ENCODE assay signal across 24 cellular contexts in genomic region chr1:161335796-161336195, GRCh38. TPM values are rescaled to one million over a fixed set of nuclear protein-coding genes. Genes with fewer than 3 reads are reported as not detected.
"Had no signal": no experiment of that assay in that cellular context is flagged by ENCODE, and none has a peak within 500 bp of the region (broad histone marks: within the 10 kb centered on the region; RNA-seq: fewer than 3 reads in every experiment).

No MANE protein-coding gene starts in this region.

- H3K4me3 Mint-ChIP-seq: activated B cell treated with CpG ODN at 0.5 μM for 24 hours; activated CD4-positive, alpha-beta T cell treated with anti-CD3 and anti-CD28 coated beads, Interleukin-2, amount 10 ng/mL, durations not matched to agents 24 days and 14 days; activated CD8-positive, alpha-beta T cell treated with anti-CD3 and anti-CD28 coated beads, Interleukin-2, amount 10 ng/mL, durations not matched to agents 7 days and 5 days; activated naive CD8-positive, alpha-beta T cell treated with anti-CD3 and anti-CD28 coated beads, Interleukin-2, amount 10 ng/mL, durations not matched to agents 7 days and 5 days; activated T-cell treated with anti-CD3 and anti-CD28 coated beads, Interleukin-2, amount 50 U/mL, for 24 hours; dendritic cell treated with granulocyte-macrophage colony-stimulating factor and Interleukin-4, amounts not matched to agents 40 ng/mL and 50 ng/mL, for 4 days; mesothelial cell of epicardium; nephron; T-helper 2 cell treated with Interferon-gamma antibody and Interleukin-4, amounts not matched to agents 5 μg/mL and 100 μg/mL, for 36 hours had no signal

- H3K9me3 Mint-ChIP-seq: activated B cell treated with CpG ODN at 0.5 μM for 24 hours; activated CD4-positive, alpha-beta T cell treated with anti-CD3 and anti-CD28 coated beads, Interleukin-2, amount 10 ng/mL, durations not matched to agents 24 days and 14 days; activated naive CD8-positive, alpha-beta T cell treated with anti-CD3 and anti-CD28 coated beads, Interleukin-2, amount 10 ng/mL, durations not matched to agents 7 days and 5 days; activated T-cell treated with anti-CD3 and anti-CD28 coated beads, Interleukin-2, amount 50 U/mL, for 24 hours; activated T-helper 2 cell treated with anti-CD3 and anti-CD28 coated beads, Interferon-gamma antibody, Interleukin-2, Interleukin-4, amounts not matched to agents 10 μg/mL and 5 μg/mL and 100 μg/mL, durations not matched to agents 14 hours and 24 hours and 36 hours; dendritic cell treated with granulocyte-macrophage colony-stimulating factor and Interleukin-4, amounts not matched to agents 40 ng/mL and 50 ng/mL, for 4 days; mesothelial cell of epicardium; nephron; T-helper 2 cell treated with Interferon-gamma antibody and Interleukin-4, amounts not matched to agents 5 μg/mL and 100 μg/mL, for 36 hours had no signal

- DNase-seq: activated B cell treated with CpG ODN at 0.5 μM for 24 hours; activated CD4-positive, alpha-beta T cell treated with anti-CD3 and anti-CD28 coated beads, Interleukin-2, amount 10 ng/mL, durations not matched to agents 24 days and 14 days; activated CD8-positive, alpha-beta T cell treated with anti-CD3 and anti-CD28 coated beads, Interleukin-2, amount 10 ng/mL, durations not matched to agents 7 days and 5 days; activated naive CD4-positive, alpha-beta T cell treated with Interleukin-2 at 50 U/mL for 16 hours; activated naive CD8-positive, alpha-beta T cell treated with anti-CD3 and anti-CD28 coated beads, Interleukin-2, amount 10 ng/mL, durations not matched to agents 7 days and 5 days; activated T-cell treated with anti-CD3 and anti-CD28 coated beads, Interleukin-2, amount 50 U/mL, for 24 hours; anterior cingulate cortex; cerebellar nuclear complex; effector CD8-positive, alpha-beta T cell; foreskin fibroblast; left cardiac atrium; sigmoid colon; stimulated activated CD8-positive, alpha-beta memory T cell treated with anti-CD3 and anti-CD28 coated beads, Interleukin-4, amount 100 ng/mL, for 48 hours; stimulated activated naive CD4-positive, alpha-beta T cell; thyroid gland had no signal

- ATAC-seq: activated CD8-positive, alpha-beta T cell treated with anti-CD3 and anti-CD28 coated beads, Interleukin-2, amount 10 ng/mL, durations not matched to agents 7 days and 5 days; esophagus mucosa; left cardiac atrium had no signal

- H3K4me1 Mint-ChIP-seq: activated CD4-positive, alpha-beta T cell treated with anti-CD3 and anti-CD28 coated beads, Interleukin-2, amount 10 ng/mL, durations not matched to agents 24 days and 14 days; mesothelial cell of epicardium; nephron had no signal

- H3K27me3 Mint-ChIP-seq: activated B cell treated with CpG ODN at 0.5 μM for 24 hours; activated CD4-positive, alpha-beta T cell treated with anti-CD3 and anti-CD28 coated beads, Interleukin-2, amount 10 ng/mL, durations not matched to agents 24 days and 14 days; activated naive CD8-positive, alpha-beta T cell treated with anti-CD3 and anti-CD28 coated beads, Interleukin-2, amount 10 ng/mL, durations not matched to agents 7 days and 5 days; activated T-cell treated with anti-CD3 and anti-CD28 coated beads, Interleukin-2, amount 50 U/mL, for 24 hours; dendritic cell treated with granulocyte-macrophage colony-stimulating factor and Interleukin-4, amounts not matched to agents 40 ng/mL and 50 ng/mL, for 4 days had no signal

- H3K27ac Mint-ChIP-seq: activated B cell treated with CpG ODN at 0.5 μM for 24 hours; activated CD4-positive, alpha-beta T cell treated with anti-CD3 and anti-CD28 coated beads, Interleukin-2, amount 10 ng/mL, durations not matched to agents 24 days and 14 days; activated CD8-positive, alpha-beta T cell treated with anti-CD3 and anti-CD28 coated beads, Interleukin-2, amount 10 ng/mL, durations not matched to agents 7 days and 5 days; activated naive CD8-positive, alpha-beta T cell treated with anti-CD3 and anti-CD28 coated beads, Interleukin-2, amount 10 ng/mL, durations not matched to agents 7 days and 5 days; activated T-cell treated with anti-CD3 and anti-CD28 coated beads, Interleukin-2, amount 50 U/mL, for 24 hours; activated T-helper 2 cell treated with anti-CD3 and anti-CD28 coated beads, Interferon-gamma antibody, Interleukin-2, Interleukin-4, amounts not matched to agents 10 μg/mL and 5 μg/mL and 100 μg/mL, durations not matched to agents 14 hours and 24 hours and 36 hours; dendritic cell treated with granulocyte-macrophage colony-stimulating factor and Interleukin-4, amounts not matched to agents 40 ng/mL and 50 ng/mL, for 4 days; mesothelial cell of epicardium; nephron; T-helper 2 cell treated with Interferon-gamma antibody and Interleukin-4, amounts not matched to agents 5 μg/mL and 100 μg/mL, for 36 hours had no signal

RNA-seq across cellular contexts. Expression of gene CFAP126, which starts 31.9 kb away (rescaled TPM):
- total RNA-seq: activated B cell treated with CpG ODN at 0.5 μM for 24 hours; activated CD4-positive, alpha-beta T cell treated with anti-CD3 and anti-CD28 coated beads, Interleukin-2, amount 10 ng/mL, durations not matched to agents 24 days and 14 days; activated CD8-positive, alpha-beta T cell treated with anti-CD3 and anti-CD28 coated beads, Interleukin-2, amount 10 ng/mL, durations not matched to agents 7 days and 5 days; activated naive CD8-positive, alpha-beta T cell treated with anti-CD3 and anti-CD28 coated beads, Interleukin-2, amount 10 ng/mL, durations not matched to agents 7 days and 5 days; activated T-helper 2 cell treated with anti-CD3 and anti-CD28 coated beads, Interferon-gamma antibody, Interleukin-2, Interleukin-4, amounts not matched to agents 10 μg/mL and 5 μg/mL and 100 μg/mL, durations not matched to agents 14 hours and 24 hours and 36 hours; bronchial epithelial cell; esophagus mucosa; glomerular endothelial cell; left cardiac atrium; mesothelial cell of epicardium; sigmoid colon; thyroid gland; urinary bladder had no signal
